Comparison of ENCODE assay signal across 8 cellular contexts in genomic region chr3:10945683-10946287, GRCh38. TPM values are rescaled to one million over a fixed set of nuclear protein-coding genes. Genes with fewer than 3 reads are reported as not detected.
A peak's percentile ranks its signal among the peaks of the same experiment; 100 is the strongest.
DNase-seq lines count a peak whose midpoint lies in the region; ATAC-seq, FAIRE-seq and TF ChIP-seq lines count a peak whose summit lies in the region.

No MANE protein-coding gene starts in this region.

- H2AFZ ChIP-seq in Loucy (ENCODE audit: low read length) (no peak overlapping the region), endothelial cell of umbilical vein (ENCODE audit: low read depth, low read length) (no peak overlapping the region)

- no peak overlapping the region for H3K27ac ChIP-seq in endothelial cell of umbilical vein (ENCODE audit: insufficient read depth, low read depth, low read length)
- no peak overlapping the region for H3K27ac ChIP-seq in stomach

- WGBS in stomach, 5 donors: 44 to 54% (median 50%) methylated on average over 7 to 8 of the region's 8 CpGs

- CTCF ChIA-PET in activated CD4-positive, alpha-beta memory T cell treated with anti-CD3 and anti-CD28 coated beads for 36 hours (lab: Charles Lee): interaction anchor here (0.6 to 4.4 kb wide), 17 partner anchors 8 to 187 kb away, joined by 3 to 35 read pairs (median 4); no protein-coding TSS in a partner anchor
- CTCF ChIA-PET in endothelial cell of umbilical vein (lab: Charles Lee): interaction anchor here (0.5 to 7.9 kb wide), 20 partner anchors 9 to 989 kb away, joined by 3 to 125 read pairs (median 4); no protein-coding TSS in a partner anchor

- no peak overlapping the region for H3K4me2 ChIP-seq in Loucy (ENCODE audit: low read depth, low read length, poor library complexity, severe bottlenecking)
- H3K4me2 ChIP-seq in endothelial cell of umbilical vein (ENCODE audit: insufficient read depth, low read length): no peak overlapping the region

- ATAC-seq in mucosa of descending colon: peak; percentile 69

- TF ChIP-seq CTCF in GM12865 (IDR thresholded peaks at IDR 0.05; ENCODE audit: insufficient read depth, low read depth, low read length, missing control alignments): peak; percentile 84
- TF ChIP-seq CTCF in Loucy (conservative IDR thresholded peaks at IDR 0.05; ENCODE audit: low read length): peak; percentile 90
- TF ChIP-seq CTCF in endothelial cell of umbilical vein (IDR thresholded peaks at IDR 0.05; ENCODE audit: extremely low read depth in 1 of 2, insufficient read depth in 1 of 2, low read depth in 1 of 2, low read length in 2 of 2): peak; percentile 71 to 91
- TF ChIP-seq CTCF in mucosa of descending colon (IDR thresholded peaks at IDR 0.05): peak; percentile 66
- peak in 5 of 7 experiments; percentile 16 to 83 (median 71) for TF ChIP-seq CTCF in stomach (IDR thresholded peaks at IDR 0.05)

- POLR2A ChIA-PET in activated CD4-positive, alpha-beta memory T cell treated with anti-CD3 and anti-CD28 coated beads for 36 hours (lab: Charles Lee): no interaction called here
- POLR2A ChIA-PET in endothelial cell of umbilical vein (lab: Charles Lee): no interaction called here

- no peak overlapping the region for H3K27ac Mint-ChIP-seq in activated CD4-positive, alpha-beta memory T cell treated with anti-CD3 and anti-CD28 coated beads for 36 hours

- TF ChIP-seq POLR2A in endothelial cell of umbilical vein (IDR thresholded peaks at IDR 0.05; ENCODE audit: low read depth, low read length) (no peak), stomach (IDR thresholded peaks at IDR 0.05) (no peak)

- H3K4me3 ChIP-seq in GM12865 (ENCODE audit: low read depth, low read length): no peak overlapping the region
- H3K4me3 ChIP-seq in Loucy (ENCODE audit: low read length, poor library complexity, severe bottlenecking): no peak overlapping the region
- H3K4me3 ChIP-seq in endothelial cell of umbilical vein (replicated peaks in 1 of 3; ENCODE audit: insufficient read depth in 1 of 3, low read depth in 1 of 3, low read length in 3 of 3): no peak overlapping the region
- H3K4me3 ChIP-seq in mucosa of descending colon: no peak overlapping the region
- no peak overlapping the region for H3K4me3 ChIP-seq in stomach

- H3K9me2 ChIP-seq in Loucy (replicated peaks; ENCODE audit: low read depth, low read length): no peaks in the 10 kb centered on the region

- no peaks in the 10 kb centered on the region for H3K9me3 ChIP-seq in Loucy (ENCODE audit: insufficient read depth, low read depth, low read length)
- H3K9me3 ChIP-seq in endothelial cell of umbilical vein (replicated peaks; ENCODE audit: control insufficient read depth, insufficient read depth, low read length): no peaks in the 10 kb centered on the region
- H3K9me3 ChIP-seq in mucosa of descending colon: peaks cover 4% of the 10 kb centered on the region
- H3K9me3 ChIP-seq in stomach: peaks cover 0 to 8% (median 5%) of the 10 kb centered on the region in 4 donors

- H3K27me3 ChIP-seq in Loucy (ENCODE audit: insufficient read depth, low read length, poor library complexity, severe bottlenecking): no peaks in the 10 kb centered on the region
- H3K27me3 ChIP-seq in endothelial cell of umbilical vein (ENCODE audit: control insufficient read depth in 2 of 2, insufficient read depth in 2 of 2, low read length in 2 of 2): no peaks in the 10 kb centered on the region
- peaks cover 0 to 63% (median 0%) of the 10 kb centered on the region in 3 donors for H3K27me3 ChIP-seq in stomach

- H3K4me1 ChIP-seq in Loucy (ENCODE audit: insufficient read depth, low read length, poor library complexity, severe bottlenecking) (no peaks in the 10 kb centered on the region), endothelial cell of umbilical vein (ENCODE audit: control insufficient read depth, extremely low read depth, insufficient read depth, low read length) (no peaks in the 10 kb centered on the region), mucosa of descending colon (ENCODE audit: low read depth) (no peaks in the 10 kb centered on the region), stomach (no peaks in the 10 kb centered on the region)

- H3K9me3 Mint-ChIP-seq in activated CD4-positive, alpha-beta memory T cell treated with anti-CD3 and anti-CD28 coated beads for 36 hours: peaks cover 8% of the 10 kb centered on the region

- DNase-seq in 8988T (peak; percentile 94), GM12865 (ENCODE audit: low read depth) (peak; percentile 59), endothelial cell of umbilical vein (ENCODE audit: low read depth, low spot score) (peak; percentile 43), mucosa of descending colon (peak in 2 of 3 donors; percentile 65 to 67), stomach (peak; percentile 49), NCI-H1105 (lab: John Stamatoyannopoulos, UW) (no peak)
- DNase-seq in activated CD4-positive, alpha-beta memory T cell treated with anti-CD3 and anti-CD28 coated beads for 36 hours: peak; percentile 65

- peak; percentile 52 for FAIRE-seq in endothelial cell of umbilical vein (lab: Jason Lieb, UNC)

- H3K4me3 Mint-ChIP-seq in activated CD4-positive, alpha-beta memory T cell treated with anti-CD3 and anti-CD28 coated beads for 36 hours: no peak overlapping the region

- H3K9me1 ChIP-seq in endothelial cell of umbilical vein (replicated peaks; ENCODE audit: control insufficient read depth, extremely low read depth, insufficient read depth, low read length): no peaks in the 10 kb centered on the region

- intact Hi-C loops in activated CD4-positive, alpha-beta memory T cell treated with anti-CD3 and anti-CD28 coated beads for 36 hours (cut with micrococcal nuclease): loop anchor here (1.0 to 10.0 kb wide), 3 partner anchors 114 to 389 kb away; no protein-coding TSS in a partner anchor
- intact Hi-C loops in endothelial cell of umbilical vein (cut with micrococcal nuclease): loop anchor here (1.0 to 10.0 kb wide), 3 partner anchors 38 to 259 kb away; no protein-coding TSS in a partner anchor
- intact Hi-C loops in mucosa of descending colon (cut with DNase I, micrococcal nuclease): loop anchor here (5.0 kb wide), 1 partner anchor 112 kb away; no protein-coding TSS in a partner anchor
- intact Hi-C loops in stomach (cut with DNase I; ENCODE audit: low total_unique reads): loop anchor here (5.0 kb wide), 1 partner anchor 112 kb away; no protein-coding TSS in a partner anchor

- no peaks in the 10 kb centered on the region for H3K36me3 Mint-ChIP-seq in activated CD4-positive, alpha-beta memory T cell treated with anti-CD3 and anti-CD28 coated beads for 36 hours

- dilution Hi-C loops in endothelial cell of umbilical vein (cut with MboI; ENCODE audit: extremely low pct_ligation_motif_present, low sequenced_read_pairs): no loop called here

- H4K20me1 ChIP-seq in Loucy (ENCODE audit: insufficient read depth, low read length, poor library complexity, severe bottlenecking) (no peaks in the 10 kb centered on the region), endothelial cell of umbilical vein (replicated peaks; ENCODE audit: control insufficient read depth, extremely low read depth, insufficient read depth, low read length) (no peaks in the 10 kb centered on the region)

- no peaks in the 10 kb centered on the region for H3F3A ChIP-seq in Loucy (ENCODE audit: low read depth)

- H3K79me2 ChIP-seq in Loucy (ENCODE audit: insufficient read depth, low read length) (no peaks in the 10 kb centered on the region), endothelial cell of umbilical vein (ENCODE audit: control insufficient read depth, insufficient read depth, low read length) (no peaks in the 10 kb centered on the region)

- H3K4me1 Mint-ChIP-seq in activated CD4-positive, alpha-beta memory T cell treated with anti-CD3 and anti-CD28 coated beads for 36 hours (ENCODE audit: low read depth): no peaks in the 10 kb centered on the region

- peaks cover 12% of the 10 kb centered on the region for H3K27me3 Mint-ChIP-seq in activated CD4-positive, alpha-beta memory T cell treated with anti-CD3 and anti-CD28 coated beads for 36 hours

- H3K36me3 ChIP-seq in Loucy (ENCODE audit: insufficient read depth, low read length) (no peaks in the 10 kb centered on the region), endothelial cell of umbilical vein (ENCODE audit: control insufficient read depth in 2 of 2, extremely low read depth in 1 of 2, insufficient read depth in 2 of 2, low read length in 2 of 2) (no peaks in the 10 kb centered on the region), mucosa of descending colon (ENCODE audit: low read depth) (no peaks in the 10 kb centered on the region), stomach (no peaks in the 10 kb centered on the region)

- H3K9ac ChIP-seq in Loucy (ENCODE audit: low read depth, low read length, poor library complexity, severe bottlenecking) (no peak overlapping the region), endothelial cell of umbilical vein (replicated peaks; ENCODE audit: extremely low read depth, insufficient read depth, low read length) (no peak overlapping the region)

- no peak for TF ChIP-seq EP300 in stomach (IDR thresholded peaks at IDR 0.05)

- BruUV-seq in endothelial cell of umbilical vein (replicated peaks; lab: Mats Ljungman, UMichigan): no TSS peak

TF ChIP-seq in endothelial cell of umbilical vein, 7 proteins besides CTCF, POLR2A, EP300 and RAD21 (continues in another document):
- TF ChIP-seq GATA2 (IDR thresholded peaks at IDR 0.05; ENCODE audit: insufficient read depth, insufficient read length, low read depth, low read length) (no peak), MYC (IDR thresholded peaks at IDR 0.05; ENCODE audit: low read depth, low read length) (no peak), EZH2 (IDR thresholded peaks at IDR 0.05; ENCODE audit: borderline replicate concordance, low read depth, low read length, severe bottlenecking) (no peak), FOS (IDR thresholded peaks at IDR 0.05; ENCODE audit: borderline replicate concordance, insufficient read depth, low read length) (no peak), POLR2AphosphoS5 (IDR thresholded peaks at IDR 0.05; ENCODE audit: insufficient read depth, low read depth, low read length) (no peak), MAX (IDR thresholded peaks at IDR 0.05; ENCODE audit: insufficient read depth, insufficient read length) (no peak)

RNA-seq across cellular contexts. Expression of gene SLC6A1, which starts 46.8 kb away (rescaled TPM):
- not detected for total RNA-seq in activated CD4-positive, alpha-beta memory T cell treated with anti-CD3 and anti-CD28 coated beads for 36 hours
- total RNA-seq in endothelial cell of umbilical vein (not detected in 2 replicates), mucosa of descending colon (under 1 TPM; 0.14 to 0.35 (median 0.20) TPM), stomach (1 to 10 TPM in 1 of 5 donors, under 1 TPM in 1, not detected in 3; 0.29 to 2.8 TPM)
- polyA plus RNA-seq in endothelial cell of umbilical vein (not detected in 2 replicates), stomach (1 to 10 TPM in 1 of 3 donors, not detected in 2; 5.6 TPM)
- not detected in 2 replicates for polyA plus RNA-seq in endothelial cell of umbilical vein (2011; cell fraction: cytosol; rRNA removed)
- polyA plus RNA-seq in endothelial cell of umbilical vein (2011; cell fraction: nucleus; rRNA removed): not detected in 2 replicates
- not detected in 2 replicates for polyA plus RNA-seq in endothelial cell of umbilical vein (2012)
- 0.07 and 0.28 TPM in 2 replicates for polyA minus RNA-seq in endothelial cell of umbilical vein
- polyA minus RNA-seq in endothelial cell of umbilical vein (2011; cell fraction: cytosol; rRNA and poly(A)+ RNA removed): not detected
- polyA minus RNA-seq in endothelial cell of umbilical vein (2011; cell fraction: nucleus; rRNA and poly(A)+ RNA removed): not detected in 2 replicates
